In genomic region chr6:45697605-45698004, GRCh38 we compare ENCODE assay signal across 9 cellular contexts.
A peak's percentile ranks its signal among the peaks of the same experiment; 100 is the strongest.
DNase-seq lines count a peak whose midpoint lies in the region; ATAC-seq and TF ChIP-seq lines count a peak whose summit lies in the region.
"Had no signal": no experiment of that assay in that cellular context is flagged by ENCODE, and none has a peak within 500 bp of the region (broad histone marks: within the 10 kb centered on the region; RNA-seq: fewer than 3 reads in every experiment).

No MANE protein-coding gene starts in this region.

- ATAC-seq in GM21367 (IDR thresholded peaks at IDR 0.05; ENCODE audit: unreplicated experiment) = peak; percentile 66
- ATAC-seq in HG03521 (IDR thresholded peaks at IDR 0.05; ENCODE audit: unreplicated experiment) = no peak

- H3K36me3 ChIP-seq in ACC112 (ENCODE audit: insufficient read depth, low read length) = no peaks in the 10 kb centered on the region

- no peaks in the 10 kb centered on the region for H3K79me2 ChIP-seq in ACC112 (ENCODE audit: control insufficient read depth, insufficient read depth, low read length, unreplicated experiment)

- no peaks in the 10 kb centered on the region for H3K27me3 ChIP-seq in ACC112 (ENCODE audit: insufficient read depth, low read length)

- H3K4me3 ChIP-seq in ACC112 (ENCODE audit: low read depth, low read length) = no peak overlapping the region
- no peak overlapping the region for H3K4me3 ChIP-seq in cardiac fibroblast (replicated peaks in 1 of 2; ENCODE audit: low read depth in 2 of 2, low read length in 2 of 2)

- DNase-seq in HS-5 (ENCODE audit: low read depth) (peak; percentile 93), cardiac fibroblast (ENCODE audit: low read depth in 2 of 2) (peak; percentile 89 to 98), anterior cingulate cortex (lab: John Stamatoyannopoulos, UW) (no peak), Ammon's horn (ENCODE audit: low spot score) (no peak)
- DNase-seq in activated naive CD4-positive, alpha-beta T cell treated with Interleukin-2 at 50 U/mL for 16 hours = no peak
- DNase-seq: stimulated activated CD4-positive, alpha-beta T cell treated with anti-CD3 and anti-CD28 coated beads, Interleukin-12 subunit alpha, Interleukin-12 subunit beta, amount 100 ng/mL, for 4 hours had no signal

- H3K27ac ChIP-seq in ACC112 (ENCODE audit: low read depth, low read length) = peak overlapping the region; percentile 91

- no peak overlapping the region for H2AFZ ChIP-seq in ACC112 (ENCODE audit: low read length, unreplicated experiment)

- peaks cover 30% of the 10 kb centered on the region for H3K4me1 ChIP-seq in ACC112 (ENCODE audit: control insufficient read depth, insufficient read depth, low read length, unreplicated experiment)

- TF ChIP-seq CTCF in cardiac fibroblast (IDR thresholded peaks at IDR 0.05; ENCODE audit: low read depth, low read length) = no peak

Comparison
In these comparisons a context has a peak if more than half of its experiments do, and no peak if none do; other contexts are left out.
1. DNase-seq: peak in HS-5 (single experiment) and cardiac fibroblast (2 of 2); none in activated naive CD4-positive, alpha-beta T cell treated with Interleukin-2 at 50 U/mL for 16 hours (single experiment), anterior cingulate cortex (0 of 58) and Ammon's horn (single experiment).